8 cellular contexts compared by ENCODE assay signal in the genomic region with DNA sequence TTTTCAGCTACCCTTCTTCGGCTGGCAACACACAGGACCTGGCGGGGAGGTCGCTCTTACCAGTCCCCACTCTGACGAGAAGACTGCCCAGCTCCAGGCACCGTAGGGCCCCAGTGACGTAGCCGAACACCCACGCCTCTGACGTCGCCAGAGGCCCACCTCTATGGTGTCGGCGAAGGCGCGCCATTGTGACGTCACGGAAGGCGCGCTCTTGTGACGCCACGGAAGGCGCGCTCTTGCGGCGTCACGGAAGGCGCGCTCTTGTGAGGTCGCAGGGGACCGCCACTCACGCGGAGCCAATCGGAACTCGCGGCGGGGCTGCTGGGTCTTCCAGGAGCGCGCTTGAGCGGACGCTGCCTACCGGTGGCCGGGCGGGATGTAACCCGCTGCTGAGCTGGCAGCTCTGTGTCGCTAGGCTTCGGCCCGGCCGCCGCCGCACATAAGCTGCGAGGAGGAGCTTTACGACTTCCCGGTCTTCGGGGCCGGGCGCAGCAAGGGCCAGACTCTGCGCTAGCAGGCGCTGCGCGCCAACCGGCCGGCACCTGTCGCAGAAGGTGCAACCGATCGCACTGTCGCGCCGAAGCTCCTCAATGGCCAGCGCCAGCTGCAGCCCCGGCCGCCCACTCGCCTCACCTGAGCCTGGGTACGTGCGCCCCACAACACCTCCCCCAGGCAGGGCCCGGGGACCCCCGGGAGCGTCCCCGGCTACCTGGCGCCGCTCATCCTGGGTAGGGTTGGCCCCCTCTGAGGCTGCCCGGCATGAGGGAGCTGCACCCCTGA.
DNase-seq lines count a peak whose midpoint lies in the region; ATAC-seq, FAIRE-seq and TF ChIP-seq lines count a peak whose summit lies in the region.
"Not testable (repeated sequence)": the region's sequence is repeated elsewhere in the genome, so short reads cannot be mapped to it uniquely, and the experiment has no call there.

No MANE protein-coding gene starts in this region.

- H3K27ac ChIP-seq in HepG2 (ENCODE audit: extremely low read length, insufficient read depth, low read length), result peak overlapping the region; percentile 91

- H3K4me3 Mint-ChIP-seq in CD14-positive monocyte, result peak overlapping the region; percentile 78 to 92

- intact Hi-C loops in CD14-positive monocyte (cut with micrococcal nuclease), result not testable (repeated sequence)
- intact Hi-C loops in HepG2 (cut with micrococcal nuclease; ENCODE audit: unreplicated experiment), result loop anchor here (10.0 kb wide), 1 partner anchor 240 kb away; a partner anchor contains a TSS

- peaks cover 13% of the 10 kb centered on the region for H3K79me2 ChIP-seq in HepG2 (ENCODE audit: insufficient read depth, low read length)

- not testable (repeated sequence) for TF ChIP-seq RAD21 in HepG2 (CRISPR knock-in tag; IDR thresholded peaks at IDR 0.05)

- peak overlapping the region; percentile 91 for H3K9ac ChIP-seq in HepG2 (ENCODE audit: insufficient read depth, low read depth, low read length)

- peak overlapping the region; percentile 98 to 99 (median 99) for H3K27ac Mint-ChIP-seq in CD14-positive monocyte

- not testable (repeated sequence) for H3K9me3 Mint-ChIP-seq in CD14-positive monocyte

- not testable (repeated sequence) for H3K4me1 Mint-ChIP-seq in CD14-positive monocyte

- POLR2A ChIA-PET in HepG2 (lab: Yijun Ruan, JAX), result interaction anchor here (0.6 to 2.8 kb wide), 6 partner anchors 19 to 769 kb away, joined by 3 to 17 read pairs (median 4); a partner anchor contains a TSS

- H3K36me3 Mint-ChIP-seq in CD14-positive monocyte, result not testable (repeated sequence)

- peak overlapping the region; percentile 72 to 84 (median 82); a peak in 5 of 6 replicates for H3K4me3 ChIP-seq in HepG2 (replicated peaks in 1 of 3; ENCODE audit: insufficient read depth in 1 of 3, low read depth in 2 of 3, low read length in 3 of 3)

- CTCF ChIA-PET in HepG2 (lab: Yijun Ruan, JAX; ENCODE audit: low intra/inter-chr PET ratio, low total read pairs), result not testable (repeated sequence)

- not testable (repeated sequence) for BruUV-seq in HepG2 (replicated peaks; lab: Mats Ljungman, UMichigan)

- not testable (repeated sequence) for H3K27me3 Mint-ChIP-seq in CD14-positive monocyte (ENCODE audit: low read depth in 3 of 3)

- H3K4me1 ChIP-seq in HepG2 (ENCODE audit: insufficient read depth, low read length), result not testable (repeated sequence)

- TF ChIP-seq POLR2A in HepG2 (IDR thresholded peaks at IDR 0.05; ENCODE audit: insufficient read depth in 1 of 2, low read depth in 2 of 2, low read length in 2 of 2), result peak; percentile 43 to 80

- TF ChIP-seq CTCF in CD14-positive monocyte (IDR thresholded peaks at IDR 0.05), result not testable (repeated sequence)
- peak; percentile 64 for TF ChIP-seq CTCF in HepG2 (CRISPR knock-in tag; IDR thresholded peaks at IDR 0.05)

- TF ChIP-seq EP300 in HepG2 (IDR thresholded peaks at IDR 0.05; ENCODE audit: low read depth in 2 of 2, low read length in 2 of 2), result 0 out of 4 replicates have a peak, but pooled peaks of 1 of the 2 experiments have one; percentile 47
- TF ChIP-seq EP300 in HepG2 (CRISPR knock-in tag; IDR thresholded peaks at IDR 0.05; ENCODE audit: borderline replicate concordance), result peak; percentile 76

- not testable (repeated sequence) for H3K9me3 ChIP-seq in HepG2 (ENCODE audit: low read length)

- WGBS in HepG2 (ENCODE audit: low lambda C conversion rate), result 0% methylated on average over 4 of the region's 80 CpGs

- H3K36me3 ChIP-seq in HepG2 (replicated peaks in 1 of 2; ENCODE audit: control insufficient read depth in 1 of 2, insufficient read depth in 2 of 2, low read length in 2 of 2), result not testable (repeated sequence)

- FAIRE-seq in HepG2 (lab: Jason Lieb, UNC), result not testable (repeated sequence)

- H4K20me1 ChIP-seq in HepG2 (ENCODE audit: insufficient read depth, low read length), result not testable (repeated sequence)

- in situ Hi-C loops in HepG2 (cut with HindIII; ENCODE audit: extremely low pct_ligation_motif_present, low pct_unique_long_range_greater_than_20kb), result not testable (repeated sequence)

- not testable (repeated sequence) for H3K27me3 ChIP-seq in HepG2 (ENCODE audit: control insufficient read depth in 1 of 2, insufficient read depth in 2 of 2, low read length in 2 of 2)

- H3K4me2 ChIP-seq in HepG2 (ENCODE audit: low read depth, low read length), result peak overlapping the region; percentile 65

- DNase-seq in CD14-positive monocyte (ENCODE audit: low spot score) (peak; percentile 97), NCI-H69 (lab: John Stamatoyannopoulos, UW) (peak; percentile 96), dermis blood vessel endothelial cell (peak; percentile 98), HepG2 (ENCODE audit: low spot score) (peak; percentile 91)
- peak; percentile 92 to 96 for DNase-seq in activated CD4-positive, alpha-beta T cell treated with anti-CD3 and anti-CD28 coated beads, Interleukin-2, amount 50 U/mL, for 24 hours (ENCODE audit: low read depth in 1 of 2, low spot score in 1 of 2)
- DNase-seq in stimulated activated CD4-positive, alpha-beta T cell treated with anti-CD3 and anti-CD28 coated beads, Interleukin-2, amount 100 ng/mL, for 48 hours, result peak; percentile 92 to 99

- ATAC-seq in GM19372 (IDR thresholded peaks at IDR 0.05; ENCODE audit: low read depth, unreplicated experiment), result peak; percentile 100
- peak; percentile 99 for ATAC-seq in HG03521 (IDR thresholded peaks at IDR 0.05; ENCODE audit: unreplicated experiment)
- peak; percentile 100 for ATAC-seq in HepG2

- H2AFZ ChIP-seq in HepG2 (ENCODE audit: low read length), result not testable (repeated sequence)

TF ChIP-seq in HepG2, 621 proteins besides CTCF, POLR2A, EP300 and RAD21 (continues in another document):
- peak; percentile 79 for TF ChIP-seq RXRA (CRISPR knock-in tag; IDR thresholded peaks at IDR 0.05)
- peak; percentile 81 for TF ChIP-seq MIER2 (CRISPR knock-in tag; IDR thresholded peaks at IDR 0.05)
- TF ChIP-seq ZNF12 (CRISPR knock-in tag; IDR thresholded peaks at IDR 0.05), result 0 out of 2 replicates have a peak, but pooled peaks have one; percentile 60
- TF ChIP-seq ZNF619 (CRISPR knock-in tag; IDR thresholded peaks at IDR 0.05), result peak; percentile 79; the same call in 1 of the 2 replicates
- peak; percentile 66; the same call in 1 of the 2 replicates for TF ChIP-seq ZBTB3 (CRISPR knock-in tag; IDR thresholded peaks at IDR 0.05; ENCODE audit: borderline replicate concordance, low read depth)
- TF ChIP-seq, protein P1, sequence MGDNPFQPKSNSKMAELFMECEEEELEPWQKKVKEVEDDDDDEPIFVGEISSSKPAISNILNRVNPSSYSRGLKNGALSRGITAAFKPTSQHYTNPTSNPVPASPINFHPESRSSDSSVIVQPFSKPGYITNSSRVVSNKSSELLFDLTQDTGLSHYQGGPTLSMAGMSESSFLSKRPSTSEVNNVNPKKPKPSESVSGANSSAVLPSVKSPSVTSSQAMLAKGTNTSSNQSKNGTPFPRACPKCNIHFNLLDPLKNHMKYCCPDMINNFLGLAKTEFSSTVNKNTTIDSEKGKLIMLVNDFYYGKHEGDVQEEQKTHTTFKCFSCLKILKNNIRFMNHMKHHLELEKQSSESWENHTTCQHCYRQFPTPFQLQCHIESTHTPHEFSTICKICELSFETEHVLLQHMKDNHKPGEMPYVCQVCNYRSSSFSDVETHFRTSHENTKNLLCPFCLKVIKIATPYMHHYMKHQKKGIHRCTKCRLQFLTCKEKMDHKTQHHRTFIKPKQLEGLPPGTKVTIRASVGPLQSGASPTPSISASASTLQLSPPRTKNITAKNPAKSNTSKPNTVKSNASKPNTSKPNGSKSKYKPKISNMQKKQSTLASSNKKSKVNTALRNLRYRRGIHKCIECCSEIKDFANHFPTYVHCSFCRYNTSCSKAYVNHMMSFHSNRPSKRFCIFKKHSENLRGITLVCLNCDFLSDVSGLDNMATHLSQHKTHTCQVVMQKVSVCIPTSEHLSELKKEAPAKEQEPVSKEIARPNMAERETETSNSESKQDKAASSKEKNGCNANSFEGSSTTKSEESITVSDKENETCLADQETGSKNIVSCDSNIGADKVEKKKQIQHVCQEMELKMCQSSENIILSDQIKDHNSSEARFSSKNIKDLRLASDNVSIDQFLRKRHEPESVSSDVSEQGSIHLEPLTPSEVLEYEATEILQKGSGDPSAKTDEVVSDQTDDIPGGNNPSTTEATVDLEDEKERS (CRISPR knock-in tag; IDR thresholded peaks at IDR 0.05), result peak; percentile 78; the same call in 1 of the 2 replicates
- TF ChIP-seq, protein P2, sequence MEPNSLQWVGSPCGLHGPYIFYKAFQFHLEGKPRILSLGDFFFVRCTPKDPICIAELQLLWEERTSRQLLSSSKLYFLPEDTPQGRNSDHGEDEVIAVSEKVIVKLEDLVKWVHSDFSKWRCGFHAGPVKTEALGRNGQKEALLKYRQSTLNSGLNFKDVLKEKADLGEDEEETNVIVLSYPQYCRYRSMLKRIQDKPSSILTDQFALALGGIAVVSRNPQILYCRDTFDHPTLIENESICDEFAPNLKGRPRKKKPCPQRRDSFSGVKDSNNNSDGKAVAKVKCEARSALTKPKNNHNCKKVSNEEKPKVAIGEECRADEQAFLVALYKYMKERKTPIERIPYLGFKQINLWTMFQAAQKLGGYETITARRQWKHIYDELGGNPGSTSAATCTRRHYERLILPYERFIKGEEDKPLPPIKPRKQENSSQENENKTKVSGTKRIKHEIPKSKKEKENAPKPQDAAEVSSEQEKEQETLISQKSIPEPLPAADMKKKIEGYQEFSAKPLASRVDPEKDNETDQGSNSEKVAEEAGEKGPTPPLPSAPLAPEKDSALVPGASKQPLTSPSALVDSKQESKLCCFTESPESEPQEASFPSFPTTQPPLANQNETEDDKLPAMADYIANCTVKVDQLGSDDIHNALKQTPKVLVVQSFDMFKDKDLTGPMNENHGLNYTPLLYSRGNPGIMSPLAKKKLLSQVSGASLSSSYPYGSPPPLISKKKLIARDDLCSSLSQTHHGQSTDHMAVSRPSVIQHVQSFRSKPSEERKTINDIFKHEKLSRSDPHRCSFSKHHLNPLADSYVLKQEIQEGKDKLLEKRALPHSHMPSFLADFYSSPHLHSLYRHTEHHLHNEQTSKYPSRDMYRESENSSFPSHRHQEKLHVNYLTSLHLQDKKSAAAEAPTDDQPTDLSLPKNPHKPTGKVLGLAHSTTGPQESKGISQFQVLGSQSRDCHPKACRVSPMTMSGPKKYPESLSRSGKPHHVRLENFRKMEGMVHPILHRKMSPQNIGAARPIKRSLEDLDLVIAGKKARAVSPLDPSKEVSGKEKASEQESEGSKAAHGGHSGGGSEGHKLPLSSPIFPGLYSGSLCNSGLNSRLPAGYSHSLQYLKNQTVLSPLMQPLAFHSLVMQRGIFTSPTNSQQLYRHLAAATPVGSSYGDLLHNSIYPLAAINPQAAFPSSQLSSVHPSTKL (CRISPR knock-in tag; IDR thresholded peaks at IDR 0.05), result peak; percentile 72
- peak; percentile 60; the same call in 1 of the 2 replicates for TF ChIP-seq NCOA2 (CRISPR knock-in tag; IDR thresholded peaks at IDR 0.05)
- 0 out of 2 replicates have a peak, but pooled peaks have one; percentile 50 for TF ChIP-seq SMYD3 (CRISPR knock-in tag; IDR thresholded peaks at IDR 0.05)
- not testable (repeated sequence) for TF ChIP-seq LCORL (IDR thresholded peaks at IDR 0.05)
- peak; percentile 64; the same call in 1 of the 2 replicates for TF ChIP-seq LCORL (CRISPR knock-in tag; IDR thresholded peaks at IDR 0.05)
- peak; percentile 92 for TF ChIP-seq YEATS4 (CRISPR knock-in tag; IDR thresholded peaks at IDR 0.05; ENCODE audit: borderline replicate concordance)

Comparison
In these comparisons a context has a peak if more than half of its experiments do, and no peak if none do; other contexts are left out.
1. Peak in every context shown above with its lines: DNase-seq, ATAC-seq, H3K4me3 ChIP-seq and H3K27ac ChIP-seq.